Comparison of ENCODE assay signal across 1 cellular context in genomic region chr14:51473351-51473750, GRCh38.
TF ChIP-seq lines count a peak whose summit lies in the region.

No MANE protein-coding gene starts in this region.

TF ChIP-seq in IMR-90, 13 proteins besides CTCF, POLR2A, EP300 and RAD21 (continued from another document):
- TF ChIP-seq USF2 (IDR thresholded peaks at IDR 0.05; ENCODE audit: low read depth, low read length) (no peak), CHD1 (IDR thresholded peaks at IDR 0.05; ENCODE audit: low read depth, low read length) (no peak), ELK1 (IDR thresholded peaks at IDR 0.05; ENCODE audit: borderline replicate concordance, low read depth, low read length) (no peak), BHLHE40 (IDR thresholded peaks at IDR 0.05; ENCODE audit: low read depth, low read length) (no peak), NFE2L2 (IDR thresholded peaks at IDR 0.05; ENCODE audit: low read depth, low read length) (no peak), FOS (IDR thresholded peaks at IDR 0.05; ENCODE audit: low read depth, low read length) (no peak), MXI1 (IDR thresholded peaks at IDR 0.05; ENCODE audit: borderline replicate concordance, low read depth, low read length) (no peak), MAFK (IDR thresholded peaks at IDR 0.05; ENCODE audit: low read depth, low read length) (no peak)
